ENCODE assay signal across 26 cellular contexts in the genomic region with DNA sequence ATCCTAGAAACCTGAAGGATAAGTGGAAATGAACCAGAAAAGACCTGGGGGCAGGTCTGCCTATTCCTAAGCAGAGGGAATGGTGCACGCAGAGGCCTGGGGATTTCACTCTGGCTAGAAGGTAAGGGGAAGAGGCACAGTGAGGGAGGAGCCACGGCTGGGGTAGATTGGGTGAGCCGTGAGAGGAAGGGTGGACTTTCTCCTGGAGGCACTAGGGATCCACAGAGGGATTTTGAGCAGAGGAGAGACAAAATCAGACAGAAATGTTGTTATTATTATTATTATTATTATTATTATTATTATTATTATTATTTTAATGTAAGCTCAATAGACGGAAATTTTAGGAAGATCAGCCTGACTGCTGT. TPM values are rescaled to one million over a fixed set of nuclear protein-coding genes. Genes with fewer than 3 reads are reported as not detected.
"Had no signal": no experiment of that assay in that cellular context is flagged by ENCODE, and none has a peak within 500 bp of the region (broad histone marks: within the 10 kb centered on the region; RNA-seq: fewer than 3 reads in every experiment).

No MANE protein-coding gene starts in this region.

- H3K9ac ChIP-seq: parathyroid adenoma had no signal

- H3K9me3 Mint-ChIP-seq: endodermal cell, nephron had no signal

- FAIRE-seq: kidney had no signal

- ATAC-seq: lower lobe of right lung, psoas muscle had no signal

- H3K79me2 ChIP-seq: hepatocyte, parathyroid adenoma had no signal

- H3K27ac ChIP-seq: coronary artery, hepatocyte, lower lobe of right lung, parathyroid adenoma, psoas muscle, stomach, thoracic aorta, transverse colon had no signal

- H3K36me3 Mint-ChIP-seq: naive B cell had no signal

- H3K4me3 ChIP-seq: coronary artery, hepatocyte, left ventricle myocardium inferior, lower lobe of right lung, psoas muscle, stomach, thoracic aorta, transverse colon had no signal

- H3K4me1 ChIP-seq: lower lobe of right lung, parathyroid adenoma, psoas muscle had no signal

- H3K27ac Mint-ChIP-seq: endodermal cell, naive B cell, nephron had no signal

- DNase-seq: effector CD4-positive, alpha-beta T cell; foreskin melanocyte; kidney; lower lobe of right lung; mesenchymal stem cell; naive B cell; occipital lobe; psoas muscle; retina; stimulated activated CD4-positive, alpha-beta T cell treated with anti-CD3 and anti-CD28 coated beads, Interleukin-4, amount 100 ng/mL, for 4 hours; stimulated activated naive CD4-positive, alpha-beta T cell; stomach; transverse colon had no signal

- H2AFZ ChIP-seq: hepatocyte, parathyroid adenoma had no signal

- H3K36me3 ChIP-seq: left ventricle myocardium inferior, lower lobe of right lung, stomach, thoracic aorta, transverse colon had no signal

- H3K9me3 ChIP-seq: left ventricle myocardium inferior, psoas muscle, thoracic aorta had no signal

- H3K4me2 ChIP-seq: hepatocyte had no signal

- H3K4me3 Mint-ChIP-seq: endodermal cell, nephron had no signal

RNA-seq across cellular contexts. Expression of a gene that starts 3.0 kb away (rescaled TPM):
- total RNA-seq: dermis microvascular lymphatic vessel endothelial cell, endothelial cell of umbilical vein, hepatocyte, kidney, left cardiac atrium, left ventricle myocardium inferior, lower lobe of right lung, occipital lobe, psoas muscle, sciatic nerve, skeletal muscle tissue, stomach, thoracic aorta, transverse colon had no signal
- polyA plus RNA-seq: endothelial cell of umbilical vein, hepatocyte, psoas muscle, stomach had no signal

RNA-seq across cellular contexts. Expression of a gene that starts 59.9 kb away (rescaled TPM):
- total RNA-seq: dermis microvascular lymphatic vessel endothelial cell, endothelial cell of umbilical vein, kidney, left cardiac atrium, left ventricle myocardium inferior, lower lobe of right lung, sciatic nerve, skeletal muscle tissue, stomach, thoracic aorta, transverse colon, ureter had no signal
- polyA plus RNA-seq: endothelial cell of umbilical vein had no signal
